6 cellular contexts compared by ENCODE assay signal in the genomic region with DNA sequence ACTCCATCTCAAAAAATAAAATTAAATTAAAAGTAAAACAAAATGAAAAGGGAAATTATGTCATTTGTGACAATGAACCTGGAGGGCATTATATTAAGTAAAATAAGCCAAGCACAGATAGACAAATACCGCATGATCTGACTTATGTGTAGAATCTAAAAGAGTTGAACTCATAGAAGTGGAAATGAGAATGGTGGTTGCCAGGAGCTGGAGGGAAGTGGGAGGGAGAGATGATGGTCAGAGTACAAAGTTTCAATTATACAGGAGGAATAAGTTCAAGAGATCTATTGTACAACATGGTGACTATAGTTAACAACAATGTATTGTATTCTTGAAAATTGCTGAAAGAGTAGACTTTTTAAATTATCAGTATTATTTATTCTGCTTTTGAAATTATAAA.
"Had no signal": no experiment of that assay in that cellular context is flagged by ENCODE, and none has a peak within 500 bp of the region (broad histone marks: within the 10 kb centered on the region; RNA-seq: fewer than 3 reads in every experiment).

No MANE protein-coding gene starts in this region.

- ATAC-seq: GM23338, HepG2, K562 had no signal

- DNase-seq: H9, HCEC 1CT, IMR-90 had no signal
